In the genomic region with DNA sequence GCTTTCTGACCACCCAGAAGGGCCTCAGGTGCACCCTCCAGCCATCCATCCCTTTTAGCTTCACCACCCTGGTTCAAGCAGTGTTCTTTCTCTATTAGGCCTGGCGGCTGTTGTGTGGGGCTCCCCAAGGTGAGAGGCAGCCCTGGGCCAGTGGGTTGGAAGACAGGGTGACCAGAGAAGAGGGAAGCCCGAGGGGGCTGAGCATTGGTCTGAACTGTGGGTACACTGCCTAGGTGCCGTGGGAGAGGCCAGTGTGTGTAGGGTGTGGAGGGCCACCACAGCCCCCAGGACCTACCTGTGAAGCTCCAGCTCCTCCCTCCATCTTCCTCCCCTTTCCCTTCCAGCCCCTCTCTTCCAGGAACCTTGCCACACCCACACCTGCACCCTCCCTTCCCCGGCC, we compare ENCODE assay signal across 19 cellular contexts. TPM values are rescaled to one million over a fixed set of nuclear protein-coding genes. Genes with fewer than 3 reads are reported as not detected.
A peak's percentile ranks its signal among the peaks of the same experiment; 100 is the strongest.
DNase-seq lines count a peak whose midpoint lies in the region; ATAC-seq and TF ChIP-seq lines count a peak whose summit lies in the region.
"Had no signal": no experiment of that assay in that cellular context is flagged by ENCODE, and none has a peak within 500 bp of the region (broad histone marks: within the 10 kb centered on the region; RNA-seq: fewer than 3 reads in every experiment).

No MANE protein-coding gene starts in this region.

- H3K27me3 Mint-ChIP-seq in GM23338 (ENCODE audit: insufficient read depth, low read depth, poor library complexity) = peaks cover 8% of the 10 kb centered on the region
- peaks cover 3% of the 10 kb centered on the region for H3K27me3 Mint-ChIP-seq in dendritic cell treated with granulocyte-macrophage colony-stimulating factor and Interleukin-4, amounts not matched to agents 40 ng/mL and 50 ng/mL, for 4 days

- H3K36me3 Mint-ChIP-seq in GM23338 (ENCODE audit: low read depth) = no peaks in the 10 kb centered on the region; the same call in 2 of the 3 replicates
- H3K36me3 Mint-ChIP-seq in dendritic cell treated with granulocyte-macrophage colony-stimulating factor and Interleukin-4, amounts not matched to agents 40 ng/mL and 50 ng/mL, for 4 days (ENCODE audit: low read depth) = no peaks in the 10 kb centered on the region

- peak overlapping the region; percentile 19; the same call in 1 of the 2 replicates for H3K27ac Mint-ChIP-seq in GM23338
- H3K27ac Mint-ChIP-seq in dendritic cell treated with granulocyte-macrophage colony-stimulating factor and Interleukin-4, amounts not matched to agents 40 ng/mL and 50 ng/mL, for 4 days = peak overlapping the region; percentile 18
- H3K27ac Mint-ChIP-seq: CD4-positive, alpha-beta T cell; HFFc6 had no signal

- H3K9me2 ChIP-seq in GM23338 (ENCODE audit: insufficient read depth) = no peaks in the 10 kb centered on the region

- peak overlapping the region; percentile 11 for H3K18ac ChIP-seq in neuronal stem cell (ENCODE audit: low read length)

- H4K20me1 ChIP-seq in GM23338 (replicated peaks; ENCODE audit: insufficient read depth) = no peaks in the 10 kb centered on the region

- H2AK5ac ChIP-seq in neuronal stem cell (ENCODE audit: low read depth, low read length) = peak overlapping the region; percentile 88

- no peak for ATAC-seq in GM23338

- H2AFZ ChIP-seq in GM23338 (no peak overlapping the region), neuronal stem cell (ENCODE audit: low read length) (no peak overlapping the region)
- H2AFZ ChIP-seq: GM23248 had no signal

- no peaks in the 10 kb centered on the region for H3K79me2 ChIP-seq in GM23338 (replicated peaks; ENCODE audit: insufficient read depth)

- no peak overlapping the region for H3K4me3 Mint-ChIP-seq in GM23338
- no peak overlapping the region for H3K4me3 Mint-ChIP-seq in dendritic cell treated with granulocyte-macrophage colony-stimulating factor and Interleukin-4, amounts not matched to agents 40 ng/mL and 50 ng/mL, for 4 days
- H3K4me3 Mint-ChIP-seq: CD4-positive, alpha-beta T cell; HFFc6 had no signal

- no peaks in the 10 kb centered on the region for H3F3A ChIP-seq in GM23338 (replicated peaks; ENCODE audit: low read depth)

- no peaks in the 10 kb centered on the region for H3K9me3 ChIP-seq in HEK293 (ENCODE audit: control insufficient read depth, insufficient read depth, low read depth, low read length)
- H3K9me3 ChIP-seq in neuronal stem cell (replicated peaks in 1 of 2; ENCODE audit: control insufficient read depth in 2 of 2, insufficient read depth in 1 of 2, low read depth in 1 of 2, low read length in 2 of 2) = no peaks in the 10 kb centered on the region
- H3K9me3 ChIP-seq: Caco-2 had no signal

- H3K14ac ChIP-seq in neuronal stem cell (ENCODE audit: low read length) = no peak overlapping the region

- H2BK120ac ChIP-seq in neuronal stem cell (ENCODE audit: low read depth, low read length) = no peak overlapping the region

- H3K27ac ChIP-seq in GM23338 (ENCODE audit: low read depth) = no peak overlapping the region
- no peak overlapping the region for H3K27ac ChIP-seq in HEK293 (ENCODE audit: extremely low read depth, low read depth, low read length)
- no peak overlapping the region for H3K27ac ChIP-seq in neuronal stem cell (replicated peaks; ENCODE audit: low read length)
- H3K27ac ChIP-seq: C4-2B, GM23248, HL-60 had no signal

- H3K36me3 ChIP-seq in GM23338 (ENCODE audit: insufficient read depth) (no peaks in the 10 kb centered on the region), HEK293 (ENCODE audit: control insufficient read depth in 2 of 2, insufficient read depth in 1 of 2, low read length in 2 of 2) (no peaks in the 10 kb centered on the region), neuronal stem cell (replicated peaks in 1 of 2; ENCODE audit: control insufficient read depth in 2 of 2, insufficient read depth in 2 of 2, low read length in 2 of 2) (no peaks in the 10 kb centered on the region)

- H3K4me3 ChIP-seq in GM23338 (no peak overlapping the region), HEK293 (ENCODE audit: low read depth, low read length) (no peak overlapping the region), neuronal stem cell (ENCODE audit: low read length in 2 of 2) (no peak overlapping the region)
- H3K4me3 ChIP-seq: GM23248 had no signal

- no peak overlapping the region for H4K91ac ChIP-seq in neuronal stem cell (ENCODE audit: low read depth, low read length, poor library complexity)

- intact Hi-C loops in dendritic cell treated with granulocyte-macrophage colony-stimulating factor and Interleukin-4, amounts not matched to agents 40 ng/mL and 50 ng/mL, for 4 days (cut with micrococcal nuclease) = no loop called here

- H3K27me3 ChIP-seq in GM23338 (ENCODE audit: insufficient read depth) = no peaks in the 10 kb centered on the region
- peaks cover 0 to 22% (median 0%) of the 10 kb centered on the region in 3 experiments for H3K27me3 ChIP-seq in neuronal stem cell (ENCODE audit: control insufficient read depth in 3 of 3, insufficient read depth in 3 of 3, low read depth in 1 of 3, low read length in 3 of 3)

- H3K79me1 ChIP-seq in neuronal stem cell (ENCODE audit: low read depth, low read length) = peaks cover 1% of the 10 kb centered on the region

- CTCF ChIA-PET in HEK293 (lab: Yijun Ruan, JAX) = interaction anchor here (0.6 to 3.5 kb wide), 4 partner anchors 8 to 1626 kb away, joined by 3 to 33 read pairs (median 8); partner anchors contain the start of gene MTPAP

- peak overlapping the region; percentile 80 for H3K23ac ChIP-seq in neuronal stem cell (ENCODE audit: low read depth, low read length, poor library complexity)

- POLR2A ChIA-PET in HEK293 (lab: Yijun Ruan, JAX) = interaction anchor here (0.6 kb wide), 1 partner anchor 51 kb away, joined by 8 read pairs; no protein-coding TSS in a partner anchor

- H3K4me2 ChIP-seq in GM23338 (no peak overlapping the region), neuronal stem cell (ENCODE audit: insufficient read depth, low read length, poor library complexity, severe bottlenecking) (no peak overlapping the region)

- H2BK15ac ChIP-seq in neuronal stem cell (ENCODE audit: low read length) = no peak overlapping the region

- TF ChIP-seq CTCF in GM23338 (conservative IDR thresholded peaks at IDR 0.05; ENCODE audit: low read depth in 2 of 2) (no peak), HEK293 (tag by site-specific recombination; IDR thresholded peaks at IDR 0.05) (no peak)

- H3K4me1 Mint-ChIP-seq in GM23338 = peaks cover 16% of the 10 kb centered on the region
- peaks cover 8% of the 10 kb centered on the region for H3K4me1 Mint-ChIP-seq in dendritic cell treated with granulocyte-macrophage colony-stimulating factor and Interleukin-4, amounts not matched to agents 40 ng/mL and 50 ng/mL, for 4 days (ENCODE audit: low read depth)

- H3K4ac ChIP-seq in neuronal stem cell (ENCODE audit: low read length) = no peak overlapping the region

- no peak overlapping the region for H4K8ac ChIP-seq in neuronal stem cell (ENCODE audit: low read depth, low read length)

- no peak overlapping the region for H2BK12ac ChIP-seq in neuronal stem cell (ENCODE audit: low read length)

- H3K4me1 ChIP-seq in GM23338 (ENCODE audit: insufficient read depth) (peaks cover 7% of the 10 kb centered on the region; the same call in 1 of the 2 replicates), HEK293 (ENCODE audit: control insufficient read depth, insufficient read depth, low read length) (no peaks in the 10 kb centered on the region), neuronal stem cell (ENCODE audit: control insufficient read depth in 2 of 2, insufficient read depth in 1 of 2, low read depth in 1 of 2, low read length in 2 of 2) (peaks cover 0 to 3% of the 10 kb centered on the region in 2 donors)
- H3K4me1 ChIP-seq: Caco-2 had no signal

- H2BK5ac ChIP-seq in neuronal stem cell (ENCODE audit: low read length) = no peak overlapping the region

- H3K9ac ChIP-seq in neuronal stem cell (ENCODE audit: low read depth, low read length, poor library complexity) = no peak overlapping the region
- H3K9ac ChIP-seq: GM23248 had no signal

- no peak for DNase-seq in GM23338 (ENCODE audit: low spot score)
- no peak for DNase-seq in neuronal stem cell (ENCODE audit: low spot score)
- DNase-seq in NCI-H2029 treated with DMSO at 0.1 percent for 48 hours (lab: John Stamatoyannopoulos, UW) = no peak
- no peak for DNase-seq in DMS79 treated with DMSO at 0.1 percent for 48 hours (lab: John Stamatoyannopoulos, UW)
- no peak for DNase-seq in RPMI8226
- no peak for DNase-seq in NOMO-1 treated with DMSO at 0.1 percent for 48 hours (lab: John Stamatoyannopoulos, UW; ENCODE audit: unreplicated experiment)
- DNase-seq: ACHN; AML-193; Caco-2; CD4-positive, alpha-beta T cell; GDM1; GM23248; HCEC 1CT; HFFc6; IMR-90 had no signal

- WGBS in neuronal stem cell (ENCODE audit: extremely low coverage in 2 of 2, insufficient read length in 2 of 2, insufficient replicate concordance in 1 of 2), 2 donors = no CpG with 5 or more reads among the region's 4 CpGs

- no peaks in the 10 kb centered on the region for H3K9me3 Mint-ChIP-seq in GM23338
- H3K9me3 Mint-ChIP-seq in dendritic cell treated with granulocyte-macrophage colony-stimulating factor and Interleukin-4, amounts not matched to agents 40 ng/mL and 50 ng/mL, for 4 days = no peaks in the 10 kb centered on the region
- H3K9me3 Mint-ChIP-seq: CD4-positive, alpha-beta T cell; HFFc6 had no signal

TF ChIP-seq in GM23338, 12 proteins besides CTCF, POLR2A, EP300 and RAD21 (continues in another document):
- TF ChIP-seq EZH2 (IDR thresholded peaks at IDR 0.05; ENCODE audit: low read depth, unreplicated experiment) = no peak
- no peak for TF ChIP-seq ZNF331 (CRISPR knock-in tag; IDR thresholded peaks at IDR 0.05; ENCODE audit: low read depth)

TF ChIP-seq in HEK293, 187 proteins besides CTCF, POLR2A, EP300 and RAD21 (continues in another document):
- no peak for TF ChIP-seq ZNF654 (tag by site-specific recombination; IDR thresholded peaks at IDR 0.05; ENCODE audit: low read depth)

RNA-seq across cellular contexts. Expression of gene MTPAP, which starts 9.1 kb away (rescaled TPM):
- total RNA-seq in GM23338 (2014; rRNA removed; shearing (Covaris generic)) = 29.2 and 35.1 TPM in 2 replicates
- 27.0 and 32.3 TPM in 2 replicates for polyA plus RNA-seq in GM23338 (2016; fragmentation: Nextera tagmentation; extraction: Ambion mirVana)
- 15.9 TPM for polyA plus RNA-seq in neuronal stem cell (2013, experiment 1 of 2)
- polyA plus RNA-seq in neuronal stem cell (2013, experiment 2 of 2) = 16.9 TPM
